ENCODE assay signal across 1 cellular context in the genomic region with DNA sequence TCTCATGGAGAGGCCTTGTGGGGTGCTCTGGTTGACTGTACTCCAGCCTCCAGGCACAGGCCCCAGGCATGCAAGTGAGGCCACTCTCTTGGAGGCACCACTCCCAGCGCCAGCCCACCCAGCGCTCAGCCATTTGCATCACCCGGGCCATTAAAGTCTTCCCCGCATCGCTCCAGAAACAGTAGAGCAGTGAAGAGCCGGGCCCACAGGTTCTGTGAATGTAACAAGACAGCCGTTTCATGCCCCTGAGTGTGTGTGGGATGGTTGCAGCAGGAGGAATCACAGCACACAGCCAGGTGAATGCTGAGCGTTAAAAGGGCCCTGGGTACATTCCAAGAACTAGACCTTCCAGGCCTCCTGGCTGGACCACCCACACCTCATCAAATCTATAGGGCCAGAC.
TF ChIP-seq lines count a peak whose summit lies in the region.

No MANE protein-coding gene starts in this region.

TF ChIP-seq in GM23338, 12 proteins besides CTCF, POLR2A, EP300 and RAD21:
- TF ChIP-seq ZNF331 (CRISPR knock-in tag; IDR thresholded peaks at IDR 0.05; ENCODE audit: low read depth) (no peak), NANOG (IDR thresholded peaks at IDR 0.05; ENCODE audit: borderline replicate concordance) (no peak), ZNF114 (CRISPR knock-in tag; IDR thresholded peaks at IDR 0.05) (no peak)
- TF ChIP-seq, protein P1, sequence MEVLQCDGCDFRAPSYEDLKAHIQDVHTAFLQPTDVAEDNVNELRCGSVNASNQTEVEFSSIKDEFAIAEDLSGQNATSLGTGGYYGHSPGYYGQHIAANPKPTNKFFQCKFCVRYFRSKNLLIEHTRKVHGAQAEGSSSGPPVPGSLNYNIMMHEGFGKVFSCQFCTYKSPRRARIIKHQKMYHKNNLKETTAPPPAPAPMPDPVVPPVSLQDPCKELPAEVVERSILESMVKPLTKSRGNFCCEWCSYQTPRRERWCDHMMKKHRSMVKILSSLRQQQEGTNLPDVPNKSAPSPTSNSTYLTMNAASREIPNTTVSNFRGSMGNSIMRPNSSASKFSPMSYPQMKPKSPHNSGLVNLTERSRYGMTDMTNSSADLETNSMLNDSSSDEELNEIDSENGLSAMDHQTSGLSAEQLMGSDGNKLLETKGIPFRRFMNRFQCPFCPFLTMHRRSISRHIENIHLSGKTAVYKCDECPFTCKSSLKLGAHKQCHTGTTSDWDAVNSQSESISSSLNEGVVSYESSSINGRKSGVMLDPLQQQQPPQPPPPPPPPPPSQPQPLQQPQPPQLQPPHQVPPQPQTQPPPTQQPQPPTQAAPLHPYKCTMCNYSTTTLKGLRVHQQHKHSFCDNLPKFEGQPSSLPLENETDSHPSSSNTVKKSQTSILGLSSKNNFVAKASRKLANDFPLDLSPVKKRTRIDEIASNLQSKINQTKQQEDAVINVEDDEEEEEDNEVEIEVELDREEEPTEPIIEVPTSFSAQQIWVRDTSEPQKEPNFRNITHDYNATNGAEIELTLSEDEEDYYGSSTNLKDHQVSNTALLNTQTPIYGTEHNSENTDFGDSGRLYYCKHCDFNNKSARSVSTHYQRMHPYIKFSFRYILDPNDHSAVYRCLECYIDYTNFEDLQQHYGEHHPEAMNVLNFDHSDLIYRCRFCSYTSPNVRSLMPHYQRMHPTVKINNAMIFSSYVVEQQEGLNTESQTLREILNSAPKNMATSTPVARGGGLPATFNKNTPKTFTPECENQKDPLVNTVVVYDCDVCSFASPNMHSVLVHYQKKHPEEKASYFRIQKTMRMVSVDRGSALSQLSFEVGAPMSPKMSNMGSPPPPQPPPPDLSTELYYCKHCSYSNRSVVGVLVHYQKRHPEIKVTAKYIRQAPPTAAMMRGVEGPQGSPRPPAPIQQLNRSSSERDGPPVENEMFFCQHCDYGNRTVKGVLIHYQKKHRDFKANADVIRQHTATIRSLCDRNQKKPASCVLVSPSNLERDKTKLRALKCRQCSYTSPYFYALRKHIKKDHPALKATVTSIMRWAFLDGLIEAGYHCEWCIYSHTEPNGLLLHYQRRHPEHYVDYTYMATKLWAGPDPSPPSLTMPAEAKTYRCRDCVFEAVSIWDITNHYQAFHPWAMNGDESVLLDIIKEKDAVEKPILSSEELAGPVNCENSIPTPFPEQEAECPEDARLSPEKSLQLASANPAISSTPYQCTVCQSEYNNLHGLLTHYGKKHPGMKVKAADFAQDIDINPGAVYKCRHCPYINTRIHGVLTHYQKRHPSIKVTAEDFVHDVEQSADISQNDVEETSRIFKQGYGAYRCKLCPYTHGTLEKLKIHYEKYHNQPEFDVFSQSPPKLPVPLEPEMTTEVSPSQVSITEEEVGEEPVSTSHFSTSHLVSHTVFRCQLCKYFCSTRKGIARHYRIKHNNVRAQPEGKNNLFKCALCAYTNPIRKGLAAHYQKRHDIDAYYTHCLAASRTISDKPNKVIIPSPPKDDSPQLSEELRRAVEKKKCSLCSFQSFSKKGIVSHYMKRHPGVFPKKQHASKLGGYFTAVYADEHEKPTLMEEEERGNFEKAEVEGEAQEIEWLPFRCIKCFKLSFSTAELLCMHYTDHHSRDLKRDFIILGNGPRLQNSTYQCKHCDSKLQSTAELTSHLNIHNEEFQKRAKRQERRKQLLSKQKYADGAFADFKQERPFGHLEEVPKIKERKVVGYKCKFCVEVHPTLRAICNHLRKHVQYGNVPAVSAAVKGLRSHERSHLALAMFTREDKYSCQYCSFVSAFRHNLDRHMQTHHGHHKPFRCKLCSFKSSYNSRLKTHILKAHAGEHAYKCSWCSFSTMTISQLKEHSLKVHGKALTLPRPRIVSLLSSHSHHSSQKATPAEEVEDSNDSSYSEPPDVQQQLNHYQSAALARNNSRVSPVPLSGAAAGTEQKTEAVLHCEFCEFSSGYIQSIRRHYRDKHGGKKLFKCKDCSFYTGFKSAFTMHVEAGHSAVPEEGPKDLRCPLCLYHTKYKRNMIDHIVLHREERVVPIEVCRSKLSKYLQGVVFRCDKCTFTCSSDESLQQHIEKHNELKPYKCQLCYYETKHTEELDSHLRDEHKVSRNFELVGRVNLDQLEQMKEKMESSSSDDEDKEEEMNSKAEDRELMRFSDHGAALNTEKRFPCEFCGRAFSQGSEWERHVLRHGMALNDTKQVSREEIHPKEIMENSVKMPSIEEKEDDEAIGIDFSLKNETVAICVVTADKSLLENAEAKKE (CRISPR knock-in tag; IDR thresholded peaks at IDR 0.05), result no peak
- TF ChIP-seq, protein P2, sequence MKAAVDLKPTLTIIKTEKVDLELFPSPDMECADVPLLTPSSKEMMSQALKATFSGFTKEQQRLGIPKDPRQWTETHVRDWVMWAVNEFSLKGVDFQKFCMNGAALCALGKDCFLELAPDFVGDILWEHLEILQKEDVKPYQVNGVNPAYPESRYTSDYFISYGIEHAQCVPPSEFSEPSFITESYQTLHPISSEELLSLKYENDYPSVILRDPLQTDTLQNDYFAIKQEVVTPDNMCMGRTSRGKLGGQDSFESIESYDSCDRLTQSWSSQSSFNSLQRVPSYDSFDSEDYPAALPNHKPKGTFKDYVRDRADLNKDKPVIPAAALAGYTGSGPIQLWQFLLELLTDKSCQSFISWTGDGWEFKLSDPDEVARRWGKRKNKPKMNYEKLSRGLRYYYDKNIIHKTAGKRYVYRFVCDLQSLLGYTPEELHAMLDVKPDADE (IDR thresholded peaks at IDR 0.05), result no peak
